In genomic region chr14:51616256-51616655, GRCh38 we compare ENCODE assay signal across 27 cellular contexts. TPM values are rescaled to one million over a fixed set of nuclear protein-coding genes. Genes with fewer than 3 reads are reported as not detected.
DNase-seq lines count a peak whose midpoint lies in the region; ATAC-seq and TF ChIP-seq lines count a peak whose summit lies in the region.
"Had no signal": no experiment of that assay in that cellular context is flagged by ENCODE, and none has a peak within 500 bp of the region (broad histone marks: within the 10 kb centered on the region; RNA-seq: fewer than 3 reads in every experiment).

No MANE protein-coding gene starts in this region.

- H3K9me3 Mint-ChIP-seq in progenitor cell of endocrine pancreas (ENCODE audit: low read depth): no peaks in the 10 kb centered on the region
- H3K9me3 Mint-ChIP-seq in activated naive CD8-positive, alpha-beta T cell treated with anti-CD3 and anti-CD28 coated beads, Interleukin-2, amount 50 U/mL, for 24 hours: no peaks in the 10 kb centered on the region
- H3K9me3 Mint-ChIP-seq: activated naive CD4-positive, alpha-beta T cell treated with anti-CD3 and anti-CD28 coated beads, Interleukin-2, amount 50 U/mL, for 24 hours; naive B cell; T-cell had no signal

- H3K36me3 Mint-ChIP-seq in progenitor cell of endocrine pancreas (ENCODE audit: insufficient read depth): no peaks in the 10 kb centered on the region
- no peaks in the 10 kb centered on the region for H3K36me3 Mint-ChIP-seq in activated naive CD8-positive, alpha-beta T cell treated with anti-CD3 and anti-CD28 coated beads, Interleukin-2, amount 50 U/mL, for 24 hours (ENCODE audit: low read depth)
- H3K36me3 Mint-ChIP-seq: activated naive CD4-positive, alpha-beta T cell treated with anti-CD3 and anti-CD28 coated beads, Interleukin-2, amount 50 U/mL, for 24 hours; naive B cell; T-cell had no signal

- DNase-seq in ELR (ENCODE audit: low read depth) (peak; percentile 39), NCI-H82 treated with DMSO at 0.1 percent for 48 hours (lab: John Stamatoyannopoulos, UW; ENCODE audit: unreplicated experiment) (peak; percentile 17), mammary epithelial cell (no peak), progenitor cell of endocrine pancreas (ENCODE audit: low spot score, unreplicated experiment) (no peak), ovary (no peak), NCI-H2196 (lab: John Stamatoyannopoulos, UW; ENCODE audit: unreplicated experiment) (no peak)
- DNase-seq in activated naive CD8-positive, alpha-beta T cell treated with anti-CD3 and anti-CD28 coated beads, Interleukin-2, amount 50 U/mL, for 24 hours: no peak
- DNase-seq: activated CD4-positive, alpha-beta T cell treated with anti-CD3 and anti-CD28 coated beads for 48 hours; colonic mucosa; effector CD4-positive, alpha-beta T cell; erythroblast; foreskin melanocyte; heart left ventricle; left ventricle myocardium superior; naive B cell; NCI-H510A; Peyer's patch; SIG-M5; stimulated activated CD4-positive, alpha-beta T cell treated with anti-CD3 and anti-CD28 coated beads, Interleukin-4, amount 100 ng/mL, for 1 hour; T-cell had no signal

- TF ChIP-seq POLR2A in ovary (IDR thresholded peaks at IDR 0.05): no peak

- TF ChIP-seq CTCF in mammary epithelial cell (conservative IDR thresholded peaks at IDR 0.05 in 1 of 2, IDR thresholded peaks at IDR 0.05 in 1 of 2; ENCODE audit: extremely low read depth in 1 of 2, insufficient read depth in 1 of 2, low read depth in 1 of 2, low read length in 2 of 2) (no peak), progenitor cell of endocrine pancreas (IDR thresholded peaks at IDR 0.05; ENCODE audit: unreplicated experiment) (no peak), ovary (IDR thresholded peaks at IDR 0.05) (no peak)

- CTCF ChIA-PET in mammary epithelial cell (lab: Charles Lee; ENCODE audit: low non-redundant PET): no interaction called here

- H3K79me2 ChIP-seq in mammary epithelial cell (ENCODE audit: insufficient read depth, low read length): peaks cover 76% of the 10 kb centered on the region

- ATAC-seq in HG02870 (IDR thresholded peaks at IDR 0.05; ENCODE audit: unreplicated experiment): no peak
- ATAC-seq in activated naive CD8-positive, alpha-beta T cell treated with anti-CD3 and anti-CD28 coated beads, Interleukin-2, amount 50 U/mL, for 24 hours: no peak
- ATAC-seq: T-cell had no signal

- H3K4me1 ChIP-seq in mammary epithelial cell (ENCODE audit: insufficient read depth, low read length): peaks cover 21% of the 10 kb centered on the region
- H3K4me1 ChIP-seq in ovary (ENCODE audit: insufficient read depth): peaks cover 1% of the 10 kb centered on the region
- H3K4me1 ChIP-seq: BLaER1, colonic mucosa, Peyer's patch had no signal

- WGBS in mammary epithelial cell (ENCODE audit: low coverage, missing lambda C conversion rate): 90% methylated on average over 1 of the region's 1 CpG
- WGBS in ovary, 3 donors: 88 to 100% (median 91%) methylated on average over 1 of the region's 1 CpG

- no peaks in the 10 kb centered on the region for H3K27me3 Mint-ChIP-seq in progenitor cell of endocrine pancreas
- peaks cover 3% of the 10 kb centered on the region for H3K27me3 Mint-ChIP-seq in activated naive CD8-positive, alpha-beta T cell treated with anti-CD3 and anti-CD28 coated beads, Interleukin-2, amount 50 U/mL, for 24 hours
- H3K27me3 Mint-ChIP-seq: activated naive CD4-positive, alpha-beta T cell treated with anti-CD3 and anti-CD28 coated beads, Interleukin-2, amount 50 U/mL, for 24 hours had no signal

- peaks cover 26% of the 10 kb centered on the region for H3K4me1 Mint-ChIP-seq in progenitor cell of endocrine pancreas (ENCODE audit: low read depth)
- peaks cover 21% of the 10 kb centered on the region for H3K4me1 Mint-ChIP-seq in activated naive CD8-positive, alpha-beta T cell treated with anti-CD3 and anti-CD28 coated beads, Interleukin-2, amount 50 U/mL, for 24 hours
- H3K4me1 Mint-ChIP-seq: activated naive CD4-positive, alpha-beta T cell treated with anti-CD3 and anti-CD28 coated beads, Interleukin-2, amount 50 U/mL, for 24 hours; naive B cell; T-cell had no signal

- H4K20me1 ChIP-seq in mammary epithelial cell (ENCODE audit: insufficient read depth, low read length): no peaks in the 10 kb centered on the region
- H4K20me1 ChIP-seq: BLaER1 had no signal

- dilution Hi-C loops in mammary epithelial cell (cut with HindIII; ENCODE audit: low sequenced_read_pairs): no loop called here

- no peak overlapping the region for H3K9ac ChIP-seq in mammary epithelial cell (ENCODE audit: insufficient read depth, low read length)
- H3K9ac ChIP-seq: BLaER1 had no signal

- H3K36me3 ChIP-seq in mammary epithelial cell (ENCODE audit: insufficient read depth, low read length) (peaks cover 14% of the 10 kb centered on the region), ovary (no peaks in the 10 kb centered on the region)
- H3K36me3 ChIP-seq: BLaER1, cardiac muscle cell, colonic mucosa, heart left ventricle, Peyer's patch, stomach, thyroid gland, WERI-Rb-1 had no signal

- peak overlapping the region; percentile 49 for H3K4me2 ChIP-seq in mammary epithelial cell (ENCODE audit: insufficient read depth, low read depth, low read length)
- H3K4me2 ChIP-seq: BLaER1 had no signal

- H3K4me3 Mint-ChIP-seq in progenitor cell of endocrine pancreas (ENCODE audit: low read depth): no peak overlapping the region
- no peak overlapping the region for H3K4me3 Mint-ChIP-seq in activated naive CD8-positive, alpha-beta T cell treated with anti-CD3 and anti-CD28 coated beads, Interleukin-2, amount 50 U/mL, for 24 hours
- H3K4me3 Mint-ChIP-seq: activated naive CD4-positive, alpha-beta T cell treated with anti-CD3 and anti-CD28 coated beads, Interleukin-2, amount 50 U/mL, for 24 hours; naive B cell; T-cell had no signal

- in situ Hi-C loops in mammary epithelial cell (cut with MboI; ENCODE audit: low sequenced_read_pairs in 2 of 2): no loop called here

- H3K27me3 ChIP-seq in mammary epithelial cell (ENCODE audit: insufficient read depth, low read length): no peaks in the 10 kb centered on the region
- no peaks in the 10 kb centered on the region for H3K27me3 ChIP-seq in ovary
- H3K27me3 ChIP-seq: BLaER1, cardiac muscle cell, colonic mucosa, heart left ventricle, Peyer's patch, stomach, thyroid gland had no signal

- intact Hi-C loops in mammary epithelial cell (cut with micrococcal nuclease): no loop called here
- intact Hi-C loops in ovary (cut with DNase I): no loop called here

- H2AFZ ChIP-seq in mammary epithelial cell (ENCODE audit: low read depth, low read length): no peak overlapping the region

- H3K4me3 ChIP-seq in mammary epithelial cell (replicated peaks in 1 of 3; ENCODE audit: insufficient read depth in 1 of 3, low read depth in 2 of 3, low read length in 3 of 3) (no peak overlapping the region), ovary (no peak overlapping the region)
- H3K4me3 ChIP-seq: BLaER1, cardiac muscle cell, colonic mucosa, heart left ventricle, Peyer's patch, stomach, thyroid gland had no signal

- BruUV-seq in mammary epithelial cell (replicated peaks; lab: Mats Ljungman, UMichigan): no TSS peak

- H3K27ac ChIP-seq in mammary epithelial cell (ENCODE audit: insufficient read depth, low read depth, low read length) (no peak overlapping the region), ovary (no peak overlapping the region)
- H3K27ac ChIP-seq: BLaER1, cardiac muscle cell, colonic mucosa, heart left ventricle, Peyer's patch, stomach, thyroid gland, WERI-Rb-1 had no signal

- no peaks in the 10 kb centered on the region for H3K9me3 ChIP-seq in mammary epithelial cell (replicated peaks; ENCODE audit: insufficient read depth, low read length)
- H3K9me3 ChIP-seq in ovary: no peaks in the 10 kb centered on the region
- H3K9me3 ChIP-seq: BLaER1, colonic mucosa, heart left ventricle, Peyer's patch, stomach, thyroid gland had no signal

- no peak for TF ChIP-seq EP300 in ovary (IDR thresholded peaks at IDR 0.05)

- H3K27ac Mint-ChIP-seq in progenitor cell of endocrine pancreas: peak overlapping the region; percentile 89
- H3K27ac Mint-ChIP-seq in activated naive CD8-positive, alpha-beta T cell treated with anti-CD3 and anti-CD28 coated beads, Interleukin-2, amount 50 U/mL, for 24 hours: no peak overlapping the region
- H3K27ac Mint-ChIP-seq: activated naive CD4-positive, alpha-beta T cell treated with anti-CD3 and anti-CD28 coated beads, Interleukin-2, amount 50 U/mL, for 24 hours; naive B cell; T-cell had no signal

RNA-seq across cellular contexts. Expression of gene FRMD6, which starts 35.5 kb away (rescaled TPM):
- total RNA-seq in mammary epithelial cell: 100 to 1,000 TPM; 191 to 302 TPM
- 60.4 TPM for polyA plus RNA-seq in mammary epithelial cell
- 101 TPM for polyA minus RNA-seq in mammary epithelial cell
- total RNA-seq in progenitor cell of endocrine pancreas: 40.7 and 45.8 TPM in 2 replicates
- 10 to 100 TPM; 29.5 to 55.4 (median 33.3) TPM for total RNA-seq in ovary
- 10 to 100 TPM; 15.3 to 79.2 TPM for polyA plus RNA-seq in ovary

Comparison
In these comparisons a context has a peak if more than half of its experiments do, and no peak if none do; other contexts are left out.
1. DNase-seq: peak in ELR (single experiment) and NCI-H82 treated with DMSO at 0.1 percent for 48 hours (single experiment); none in mammary epithelial cell (single experiment), progenitor cell of endocrine pancreas (single experiment), ovary (0 of 5), NCI-H2196 (single experiment) and activated naive CD8-positive, alpha-beta T cell treated with anti-CD3 and anti-CD28 coated beads, Interleukin-2, amount 50 U/mL, for 24 hours (single experiment).